ENCODE assay signal across 23 cellular contexts in genomic region chr10:99365311-99365710, GRCh38. TPM values are rescaled to one million over a fixed set of nuclear protein-coding genes. Genes with fewer than 3 reads are reported as not detected.
A peak's percentile ranks its signal among the peaks of the same experiment; 100 is the strongest.
DNase-seq lines count a peak whose midpoint lies in the region; ATAC-seq and TF ChIP-seq lines count a peak whose summit lies in the region.
"Had no signal": no experiment of that assay in that cellular context is flagged by ENCODE, and none has a peak within 500 bp of the region (broad histone marks: within the 10 kb centered on the region; RNA-seq: fewer than 3 reads in every experiment).

No MANE protein-coding gene starts in this region.

- H3K4me1 Mint-ChIP-seq in HFFc6 (ENCODE audit: low read depth) = peaks cover 72% of the 10 kb centered on the region
- no peaks in the 10 kb centered on the region for H3K4me1 Mint-ChIP-seq in stimulated activated effector memory CD8-positive, alpha-beta T cell treated with anti-CD3 and anti-CD28 coated beads, Interleukin-12 subunit alpha, Interleukin-12 subunit beta, amount 100 ng/mL, for 72 hours
- H3K4me1 Mint-ChIP-seq: CD4-positive, alpha-beta memory T cell; CD4-positive, CD25-positive, alpha-beta regulatory T cell; CD8-positive, alpha-beta memory T cell had no signal

- no peak overlapping the region for H2AFZ ChIP-seq in OCI-LY7 (ENCODE audit: low read length)

- H3K4me3 Mint-ChIP-seq in HFFc6 = no peak overlapping the region
- H3K4me3 Mint-ChIP-seq in stimulated activated effector memory CD8-positive, alpha-beta T cell treated with anti-CD3 and anti-CD28 coated beads, Interleukin-12 subunit alpha, Interleukin-12 subunit beta, amount 100 ng/mL, for 72 hours = no peak overlapping the region
- H3K4me3 Mint-ChIP-seq: CD14-positive monocyte; CD4-positive, alpha-beta memory T cell; CD4-positive, CD25-positive, alpha-beta regulatory T cell; CD8-positive, alpha-beta memory T cell had no signal

- no peak for TF ChIP-seq CTCF in HFFc6 (IDR thresholded peaks at IDR 0.05)
- no peak for TF ChIP-seq CTCF in OCI-LY7 (conservative IDR thresholded peaks at IDR 0.05; ENCODE audit: low read length)

- H3K27ac Mint-ChIP-seq in HFFc6 = 0 out of 2 replicates have a peak overlapping the region, but pooled peaks have one; percentile 4
- H3K27ac Mint-ChIP-seq in stimulated activated effector memory CD8-positive, alpha-beta T cell treated with anti-CD3 and anti-CD28 coated beads, Interleukin-12 subunit alpha, Interleukin-12 subunit beta, amount 100 ng/mL, for 72 hours = no peak overlapping the region
- H3K27ac Mint-ChIP-seq: CD4-positive, alpha-beta memory T cell; CD8-positive, alpha-beta memory T cell had no signal

- CTCF ChIA-PET in OCI-LY7 (lab: Charles Lee; ENCODE audit: unreplicated experiment) = no interaction called here

- H4K20me1 ChIP-seq in OCI-LY7 (ENCODE audit: insufficient read depth, low read length) = no peaks in the 10 kb centered on the region
- H4K20me1 ChIP-seq: BLaER1 had no signal

- ATAC-seq in stimulated activated effector memory CD8-positive, alpha-beta T cell treated with anti-CD3 and anti-CD28 coated beads, Interleukin-12 subunit alpha, Interleukin-12 subunit beta, amount 100 ng/mL, for 72 hours = peak; percentile 9
- ATAC-seq in GM19455 (IDR thresholded peaks at IDR 0.05; ENCODE audit: unreplicated experiment) (no peak), HG03565 (IDR thresholded peaks at IDR 0.05; ENCODE audit: unreplicated experiment) (no peak), GM18520 (IDR thresholded peaks at IDR 0.05; ENCODE audit: unreplicated experiment) (no peak)

- no peak overlapping the region for H3K27ac ChIP-seq in OCI-LY7 (ENCODE audit: low read depth, low read length, poor library complexity, severe bottlenecking)
- H3K27ac ChIP-seq: BLaER1 had no signal

- no peaks in the 10 kb centered on the region for H3K9me2 ChIP-seq in OCI-LY7 (ENCODE audit: insufficient read depth, low read length)

- BruUV-seq in OCI-LY7 (replicated peaks; lab: Mats Ljungman, UMichigan) = no TSS peak

- H3K27me3 Mint-ChIP-seq in HFFc6 (ENCODE audit: insufficient read depth) = no peaks in the 10 kb centered on the region; the same call in 1 of the 2 replicates

- intact Hi-C loops in OCI-LY7 (cut with micrococcal nuclease; ENCODE audit: unreplicated experiment) = no loop called here

- no peaks in the 10 kb centered on the region for H3K79me2 ChIP-seq in OCI-LY7 (ENCODE audit: insufficient read depth, low read depth, low read length)

- H3K4me1 ChIP-seq in OCI-LY7 (ENCODE audit: insufficient read depth, low read length, poor library complexity, severe bottlenecking) = no peaks in the 10 kb centered on the region
- H3K4me1 ChIP-seq: BE2C had no signal

- peaks cover 9% of the 10 kb centered on the region for H3K36me3 Mint-ChIP-seq in HFFc6 (ENCODE audit: low read depth)
- no peaks in the 10 kb centered on the region for H3K36me3 Mint-ChIP-seq in stimulated activated effector memory CD8-positive, alpha-beta T cell treated with anti-CD3 and anti-CD28 coated beads, Interleukin-12 subunit alpha, Interleukin-12 subunit beta, amount 100 ng/mL, for 72 hours
- H3K36me3 Mint-ChIP-seq: CD14-positive monocyte; CD4-positive, alpha-beta memory T cell; CD4-positive, CD25-positive, alpha-beta regulatory T cell; CD8-positive, alpha-beta memory T cell had no signal

- POLR2A ChIA-PET in OCI-LY7 (lab: Charles Lee) = no interaction called here

- H3K36me3 ChIP-seq in OCI-LY7 (ENCODE audit: insufficient read depth, low read length) = no peaks in the 10 kb centered on the region
- H3K36me3 ChIP-seq: BE2C, BLaER1 had no signal

- no peaks in the 10 kb centered on the region for H3K9me3 Mint-ChIP-seq in HFFc6
- H3K9me3 Mint-ChIP-seq in stimulated activated effector memory CD8-positive, alpha-beta T cell treated with anti-CD3 and anti-CD28 coated beads, Interleukin-12 subunit alpha, Interleukin-12 subunit beta, amount 100 ng/mL, for 72 hours = no peaks in the 10 kb centered on the region
- H3K9me3 Mint-ChIP-seq: CD4-positive, alpha-beta memory T cell; CD8-positive, alpha-beta memory T cell had no signal

- DNase-seq in HFFc6 = no peak
- peak; percentile 61 for DNase-seq in cerebellar cortex (ENCODE audit: low spot score)
- DNase-seq in stimulated activated effector memory CD8-positive, alpha-beta T cell treated with anti-CD3 and anti-CD28 coated beads, Interleukin-12 subunit alpha, Interleukin-12 subunit beta, amount 100 ng/mL, for 72 hours (ENCODE audit: low spot score in 2 of 2) = no peak
- no peak for DNase-seq in OCI-LY7 (ENCODE audit: low spot score)
- DNase-seq: 8988T; ACHN; BE2C; CD4-positive, alpha-beta memory T cell; CD4-positive, CD25-positive, alpha-beta regulatory T cell; CD8-positive, alpha-beta memory T cell; COR-L47; DMS 273 treated with DMSO at 0.1 percent for 48 hours; DMS153; DMS53; DMS79; DND-41; EL; GF-D8 had no signal

- H3K4me2 ChIP-seq in OCI-LY7 (ENCODE audit: low read length) = no peak overlapping the region
- H3K4me2 ChIP-seq: BLaER1 had no signal

- no peak overlapping the region for H3K4me3 ChIP-seq in OCI-LY7 (ENCODE audit: low read depth, low read length, poor library complexity, severe bottlenecking)
- H3K4me3 ChIP-seq: BLaER1 had no signal

- no peaks in the 10 kb centered on the region for H3K9me3 ChIP-seq in OCI-LY7 (ENCODE audit: low read length)
- H3K9me3 ChIP-seq: BE2C, BLaER1 had no signal

RNA-seq across cellular contexts. Expression of gene CNNM1, which starts 36.2 kb away (rescaled TPM):
- 1 to 10 TPM; 3.0 to 4.6 (median 3.3) TPM for total RNA-seq in HFFc6 (2021; fragmentation: NEBNext Ultra II Directional; extraction: Animal tissue kit (Norgen Biotek cat#: 25700))
- not detected in 2 replicates for total RNA-seq in OCI-LY7 (2014; rRNA removed; shearing (Covaris generic))
- total RNA-seq in OCI-LY7 (2022) = not detected in 2 replicates
- total RNA-seq: CD4-positive, CD25-positive, alpha-beta regulatory T cell had no signal

Comparison
In these comparisons a context has a peak if more than half of its experiments do, and no peak if none do; other contexts are left out.
1. RNA of gene CNNM1, which starts 36.2 kb away (total RNA-seq): 3.0 to 4.6 TPM in HFFc6; not detected in OCI-LY7; every median in the first group is over 4 times any median in the second.